35 cellular contexts compared by ENCODE assay signal in genomic region chr12:40689576-40689975, GRCh38. TPM values are rescaled to one million over a fixed set of nuclear protein-coding genes. Genes with fewer than 3 reads are reported as not detected.
"Had no signal": no experiment of that assay in that cellular context is flagged by ENCODE, and none has a peak within 500 bp of the region (broad histone marks: within the 10 kb centered on the region; RNA-seq: fewer than 3 reads in every experiment).

No MANE protein-coding gene starts in this region.

- H3K4me1 Mint-ChIP-seq: activated CD4-positive, alpha-beta T cell treated with anti-CD3 and anti-CD28 coated beads, Interleukin-2, amount 10 ng/mL, durations not matched to agents 24 days and 14 days; activated naive CD8-positive, alpha-beta T cell treated with anti-CD3 and anti-CD28 coated beads for 36 hours; activated T-helper 17 cell treated with anti-CD3 and anti-CD28 coated beads, Interleukin-2, amount 50 U/mL, for 72 hours; central memory CD8-positive, alpha-beta T cell had no signal

- H3K9ac ChIP-seq: SK-N-SH had no signal

- H3K4me3 ChIP-seq: cardiac muscle cell, MG63, SJSA1 had no signal

- H3K36me3 ChIP-seq: brain microvascular endothelial cell, cardiac muscle cell, MG63, SJSA1 had no signal

- H3K9me2 ChIP-seq: SK-N-SH had no signal

- H3K4me3 Mint-ChIP-seq: activated CD4-positive, alpha-beta T cell treated with anti-CD3 and anti-CD28 coated beads, Interleukin-2, amount 10 ng/mL, durations not matched to agents 24 days and 14 days; activated CD8-positive, alpha-beta T cell treated with anti-CD3 and anti-CD28 coated beads for 36 hours; activated naive CD8-positive, alpha-beta T cell treated with anti-CD3 and anti-CD28 coated beads for 36 hours; activated T-cell treated with anti-CD3 and anti-CD28 coated beads, Interleukin-2, amount 50 U/mL, for 72 hours; activated T-helper 17 cell treated with anti-CD3 and anti-CD28 coated beads, Interleukin-2, amount 50 U/mL, for 72 hours; central memory CD8-positive, alpha-beta T cell; T-helper 1 cell treated with Interleukin-12 subunit alpha and Interleukin-12 subunit beta and Interleukin-4 antibody, amounts not matched to agents 30 μg/mL and 1 μg/mL, for 36 hours; T-helper 2 cell treated with Interferon-gamma antibody and Interleukin-4, amounts not matched to agents 5 μg/mL and 100 μg/mL, for 36 hours had no signal

- DNase-seq: activated CD4-positive, alpha-beta T cell treated with anti-CD3 and anti-CD28 coated beads, Interleukin-2, amount 10 ng/mL, durations not matched to agents 24 days and 14 days; activated CD4-positive, alpha-beta T cell treated with anti-CD3 and anti-CD28 coated beads, Interleukin-2, amount 50 U/mL, for 4 hours; activated CD8-positive, alpha-beta T cell treated with anti-CD3 and anti-CD28 coated beads for 36 hours; activated effector memory CD4-positive, alpha-beta T cell treated with anti-CD3 and anti-CD28 coated beads, Interleukin-2, amount 50 U/mL, for 16 hours; activated naive CD4-positive, alpha-beta T cell; activated naive CD4-positive, alpha-beta T cell treated with anti-CD3 and anti-CD28 coated beads, Interleukin-2, amount 50 U/mL, for 16 hours; activated naive CD8-positive, alpha-beta T cell treated with anti-CD3 and anti-CD28 coated beads for 36 hours; activated T-cell treated with anti-CD3 and anti-CD28 coated beads, Interleukin-2, amount 50 U/mL, for 1 hour; activated T-cell treated with anti-CD3 and anti-CD28 coated beads, Interleukin-2, amount 50 U/mL, for 72 hours; amniotic stem cell; aorta; brain microvascular endothelial cell; Karpas-422; MG63; NCI-H1048; NCI-H1105 treated with DMSO at 0.1 percent for 48 hours; NCI-H1436; NCI-H1694; NCI-H1930; NCI-H2081 treated with DMSO at 0.1 percent for 48 hours; NCI-H226; NCI-H446 treated with DMSO at 0.1 percent for 48 hours; NCI-H524; NCI-H69; NK-92 treated with Interleukin-12 subunit alpha and Interleukin-12 subunit beta, amount 100 ng/mL, for 24 hours; OCI-M1; SHP77 treated with DMSO at 0.1 percent for 48 hours; SK-N-SH had no signal

- H3K27ac ChIP-seq: brain microvascular endothelial cell, cardiac muscle cell, SJSA1 had no signal

- H3K4me1 ChIP-seq: SJSA1 had no signal

- H3K9me3 Mint-ChIP-seq: activated CD4-positive, alpha-beta T cell treated with anti-CD3 and anti-CD28 coated beads, Interleukin-2, amount 10 ng/mL, durations not matched to agents 24 days and 14 days; activated CD8-positive, alpha-beta T cell treated with anti-CD3 and anti-CD28 coated beads for 36 hours; activated T-cell treated with anti-CD3 and anti-CD28 coated beads, Interleukin-2, amount 50 U/mL, for 72 hours; central memory CD8-positive, alpha-beta T cell; T-helper 1 cell treated with Interleukin-12 subunit alpha and Interleukin-12 subunit beta and Interleukin-4 antibody, amounts not matched to agents 30 μg/mL and 1 μg/mL, for 36 hours; T-helper 2 cell treated with Interferon-gamma antibody and Interleukin-4, amounts not matched to agents 5 μg/mL and 100 μg/mL, for 36 hours had no signal

- H3K9me3 ChIP-seq: MG63, SJSA1, SK-N-SH had no signal

- H3K4me2 ChIP-seq: SK-N-SH had no signal

- H3K27ac Mint-ChIP-seq: activated CD4-positive, alpha-beta T cell treated with anti-CD3 and anti-CD28 coated beads, Interleukin-2, amount 10 ng/mL, durations not matched to agents 24 days and 14 days; activated CD8-positive, alpha-beta T cell treated with anti-CD3 and anti-CD28 coated beads for 36 hours; activated naive CD8-positive, alpha-beta T cell treated with anti-CD3 and anti-CD28 coated beads for 36 hours; activated T-cell treated with anti-CD3 and anti-CD28 coated beads, Interleukin-2, amount 50 U/mL, for 72 hours; activated T-helper 17 cell treated with anti-CD3 and anti-CD28 coated beads, Interleukin-2, amount 50 U/mL, for 72 hours; T-helper 1 cell treated with Interleukin-12 subunit alpha and Interleukin-12 subunit beta and Interleukin-4 antibody, amounts not matched to agents 30 μg/mL and 1 μg/mL, for 36 hours; T-helper 2 cell treated with Interferon-gamma antibody and Interleukin-4, amounts not matched to agents 5 μg/mL and 100 μg/mL, for 36 hours had no signal

- H3K36me3 Mint-ChIP-seq: activated naive CD8-positive, alpha-beta T cell treated with anti-CD3 and anti-CD28 coated beads for 36 hours had no signal

- H3K27me3 Mint-ChIP-seq: central memory CD8-positive, alpha-beta T cell had no signal

RNA-seq across cellular contexts. Expression of gene CNTN1, which starts 2.7 kb away (rescaled TPM):
- total RNA-seq: activated CD4-positive, alpha-beta T cell treated with anti-CD3 and anti-CD28 coated beads, Interleukin-2, amount 10 ng/mL, durations not matched to agents 24 days and 14 days; activated CD8-positive, alpha-beta memory T cell treated with anti-CD3 and anti-CD28 coated beads for 36 hours; activated CD8-positive, alpha-beta T cell treated with anti-CD3 and anti-CD28 coated beads for 36 hours; activated naive CD8-positive, alpha-beta T cell treated with anti-CD3 and anti-CD28 coated beads for 36 hours; activated T-cell treated with anti-CD3 and anti-CD28 coated beads, Interleukin-2, amount 50 U/mL, for 72 hours; activated T-helper 17 cell treated with anti-CD3 and anti-CD28 coated beads, Interleukin-2, amount 50 U/mL, for 72 hours had no signal
